8 cellular contexts compared by ENCODE assay signal in genomic region chr7:107169120-107170050, GRCh38. TPM values are rescaled to one million over a fixed set of nuclear protein-coding genes. Genes with fewer than 3 reads are reported as not detected.
A peak's percentile ranks its signal among the peaks of the same experiment; 100 is the strongest.
DNase-seq lines count a peak whose midpoint lies in the region; ATAC-seq and TF ChIP-seq lines count a peak whose summit lies in the region.

No MANE protein-coding gene starts in this region.

- H3K36me3 ChIP-seq in uterus, result no peaks in the 10 kb centered on the region

- no peaks in the 10 kb centered on the region for H3K9me3 ChIP-seq in uterus

- peak overlapping the region; percentile 74 for H3K4me3 ChIP-seq in astrocyte of the cerebellum (ENCODE audit: low read depth, low read length)
- H3K4me3 ChIP-seq in uterus, result peak overlapping the region; percentile 90 to 99

- intact Hi-C loops in uterus (cut with DNase I; ENCODE audit: low total_unique reads), result no loop called here

- TF ChIP-seq CTCF in GM12872 (IDR thresholded peaks at IDR 0.05; ENCODE audit: insufficient read depth, low read depth, low read length) (0 out of 3 replicates have a peak, but pooled peaks have one; percentile 12), astrocyte of the cerebellum (IDR thresholded peaks at IDR 0.05; ENCODE audit: low read depth, low read length, missing control alignments) (no peak), uterus (IDR thresholded peaks at IDR 0.05) (peak in 3 of 4 experiments; percentile 16 to 28 (median 22))

- H3K27me3 ChIP-seq in uterus, result no peaks in the 10 kb centered on the region

- peak; percentile 21 for ATAC-seq in HG02973 (IDR thresholded peaks at IDR 0.05; ENCODE audit: unreplicated experiment)

- peak; percentile 69 for TF ChIP-seq POLR2A in uterus (IDR thresholded peaks at IDR 0.05)

- DNase-seq in NCI-H2081 (lab: John Stamatoyannopoulos, UW) (peak; percentile 96 to 98), T1000 (lab: John Stamatoyannopoulos, UW) (peak; percentile 83), astrocyte of the cerebellum (ENCODE audit: low read depth) (peak; percentile 96), hepatic stellate cell (ENCODE audit: low spot score) (peak; percentile 93), putamen (ENCODE audit: low spot score) (peak; percentile 98), uterus (peak; percentile 97 to 98)

- H3K4me1 ChIP-seq in uterus, result peaks cover 0 to 19% of the 10 kb centered on the region in 2 donors

- in situ Hi-C loops in astrocyte of the cerebellum (cut with HindIII; ENCODE audit: low sequenced_read_pairs), result no loop called here

- H3K27ac ChIP-seq in uterus, result peak overlapping the region; percentile 96 to 100

RNA-seq across cellular contexts. Expression of gene HBP1, which starts 0.6 kb away (rescaled TPM):
- total RNA-seq in uterus, result 100 to 1,000 TPM in 3 of 4 donors, 10 to 100 TPM in 1; 48.3 to 169 (median 130) TPM

Comparison
In these comparisons a context has a peak if more than half of its experiments do, and no peak if none do; other contexts are left out.
1. Peak in every context shown above with its lines: DNase-seq, ATAC-seq, H3K4me3 ChIP-seq and H3K27ac ChIP-seq.